7 cellular contexts compared by ENCODE assay signal in the genomic region with DNA sequence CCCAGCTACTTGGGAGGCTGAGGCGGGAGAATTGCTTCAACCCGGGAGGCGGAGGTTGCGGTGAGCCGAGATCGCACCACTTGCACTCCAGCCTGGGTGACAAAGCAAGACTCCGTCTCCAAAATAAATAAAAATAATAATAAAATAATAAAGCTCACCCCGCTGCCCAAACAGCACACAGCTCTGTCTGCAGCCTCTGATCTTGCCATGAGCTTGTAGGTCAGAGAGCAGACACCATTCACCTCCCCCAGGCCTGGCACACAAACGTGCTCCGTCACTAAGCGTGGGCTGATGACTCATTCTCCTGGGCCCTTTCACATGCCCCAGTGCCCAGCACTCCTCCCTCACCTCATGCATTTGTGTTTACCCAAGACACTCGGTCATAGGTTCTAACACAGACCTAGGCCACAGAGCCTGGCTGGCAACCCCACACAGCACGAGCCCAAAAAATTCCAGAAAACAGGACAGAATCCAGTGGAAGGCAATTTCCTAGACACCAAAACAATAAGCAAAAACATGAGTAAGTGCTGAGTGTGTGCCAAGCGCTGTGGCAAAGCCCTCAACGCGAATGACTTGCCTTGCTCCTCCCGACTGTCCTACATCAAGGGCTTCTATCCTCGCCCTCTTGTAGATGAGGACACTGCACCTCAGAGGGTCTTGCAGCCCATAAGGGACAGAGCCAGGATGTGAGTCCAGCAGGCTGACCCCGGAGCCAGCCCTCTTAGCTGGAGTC. TPM values are rescaled to one million over a fixed set of nuclear protein-coding genes. Genes with fewer than 3 reads are reported as not detected.
DNase-seq lines count a peak whose midpoint lies in the region; ATAC-seq and TF ChIP-seq lines count a peak whose summit lies in the region.

No MANE protein-coding gene starts in this region.

- no peaks in the 10 kb centered on the region for H3K9me3 Mint-ChIP-seq in MCF 10A (ENCODE audit: unreplicated experiment)

- H3K36me3 Mint-ChIP-seq in MCF 10A (ENCODE audit: insufficient read depth, unreplicated experiment) = no peaks in the 10 kb centered on the region

- CTCF ChIA-PET in MCF 10A (lab: Yijun Ruan, JAX) = interaction anchor here (0.6 to 1.9 kb wide), 11 partner anchors 9 to 763 kb away, joined by 3 to 10 read pairs (median 4); no protein-coding TSS in a partner anchor

- peak overlapping the region; percentile 94 for H3K27ac Mint-ChIP-seq in MCF 10A (ENCODE audit: low read depth, unreplicated experiment)

- DNase-seq in NCI-H2196 (lab: John Stamatoyannopoulos, UW; ENCODE audit: unreplicated experiment) = peak; percentile 74
- peak; percentile 99 for DNase-seq in MCF 10A (ENCODE audit: unreplicated experiment)
- peak; percentile 80 to 93 for DNase-seq in left colon
- DNase-seq in stimulated activated CD8-positive, alpha-beta memory T cell treated with anti-CD3 and anti-CD28 coated beads, Interleukin-4, amount 100 ng/mL, for 24 hours (ENCODE audit: low read depth) = peak; percentile 25
- DNase-seq in NCI-H1436 treated with DMSO at 0.1 percent for 48 hours (lab: John Stamatoyannopoulos, UW) = no peak

- peak overlapping the region; percentile 59 for H3K4me3 Mint-ChIP-seq in MCF 10A (ENCODE audit: unreplicated experiment)

- H3K27me3 Mint-ChIP-seq in MCF 10A (ENCODE audit: insufficient read depth, unreplicated experiment) = no peaks in the 10 kb centered on the region

- POLR2A ChIA-PET in MCF 10A (lab: Yijun Ruan, JAX) = interaction anchor here (0.5 to 2.0 kb wide), 8 partner anchors 15 to 792 kb away, joined by 3 to 10 read pairs (median 4); a partner anchor contains a TSS

- no TSS peak for BruUV-seq in MCF 10A (replicated peaks; lab: Mats Ljungman, UMichigan)

- intact Hi-C loops in MCF 10A (cut with micrococcal nuclease) (loop anchor here (5.0 kb wide), 1 partner anchor 53 kb away; no protein-coding TSS in a partner anchor), left colon (cut with DNase I, micrococcal nuclease) (no loop called here)

- H3K4me1 Mint-ChIP-seq in MCF 10A (ENCODE audit: insufficient read depth, unreplicated experiment) = peaks cover 26% of the 10 kb centered on the region

- peak; percentile 42 for ATAC-seq in GM18870 (IDR thresholded peaks at IDR 0.05; ENCODE audit: unreplicated experiment)
- ATAC-seq in left colon = peak; percentile 95
- no peak for ATAC-seq in GM18502 (IDR thresholded peaks at IDR 0.05; ENCODE audit: poor library complexity, unreplicated experiment)

- TF ChIP-seq CTCF in MCF 10A (IDR thresholded peaks at IDR 0.05; ENCODE audit: unreplicated experiment) = no peak

RNA-seq across cellular contexts. Expression of a gene that starts 18.0 kb away (rescaled TPM):
- 7.3 and 16.4 TPM in 2 replicates for total RNA-seq in MCF 10A (2022)
- 10 to 100 TPM; 66.8 to 90.1 TPM for total RNA-seq in left colon

RNA-seq across cellular contexts. Expression of a gene that starts 52.1 kb away (rescaled TPM):
- total RNA-seq in MCF 10A (2022) = 0.49 and 0.61 TPM in 2 replicates
- total RNA-seq in left colon = under 1 TPM; 0.09 to 0.11 TPM
